8 cellular contexts compared by ENCODE assay signal in genomic region chr16:69563605-69564580, GRCh38. TPM values are rescaled to one million over a fixed set of nuclear protein-coding genes. Genes with fewer than 3 reads are reported as not detected.
DNase-seq lines count a peak whose midpoint lies in the region; ATAC-seq, FAIRE-seq and TF ChIP-seq lines count a peak whose summit lies in the region.

No MANE protein-coding gene starts in this region.

- DNase-seq in EL (peak; percentile 54), M059J (ENCODE audit: low read depth) (peak; percentile 35), endothelial cell of umbilical vein (ENCODE audit: low read depth, low spot score) (peak; percentile 69), sigmoid colon (no peak), tibial artery (no peak), putamen (ENCODE audit: low spot score) (no peak)
- DNase-seq in activated CD4-positive, alpha-beta T cell treated with anti-CD3 and anti-CD28 coated beads, Interleukin-2, amount 50 U/mL, for 1 hour: peak; percentile 25

- CTCF ChIA-PET in endothelial cell of umbilical vein (lab: Charles Lee): interaction anchor here (0.9 to 2.3 kb wide), 7 partner anchors 19 to 168 kb away, joined by 3 to 16 read pairs (median 4); no protein-coding TSS in a partner anchor

- intact Hi-C loops in endothelial cell of umbilical vein (cut with micrococcal nuclease): loop anchor here (2.0 kb wide), 1 partner anchor 81 kb away; no protein-coding TSS in a partner anchor
- intact Hi-C loops in sigmoid colon (cut with DNase I): loop anchor here (10.0 kb wide), 1 partner anchor 191 kb away; the partner anchor contains the start of gene NOB1
- intact Hi-C loops in tibial artery (cut with DNase I; ENCODE audit: low total_unique reads): loop anchor here (10.0 kb wide), 1 partner anchor 169 kb away; no protein-coding TSS in a partner anchor

- H3K9me3 ChIP-seq in endothelial cell of umbilical vein (replicated peaks; ENCODE audit: control insufficient read depth, insufficient read depth, low read length) (no peaks in the 10 kb centered on the region), sigmoid colon (no peaks in the 10 kb centered on the region), tibial artery (no peaks in the 10 kb centered on the region)

- peaks cover 28% of the 10 kb centered on the region for H3K79me2 ChIP-seq in endothelial cell of umbilical vein (ENCODE audit: control insufficient read depth, insufficient read depth, low read length)

- H3K27ac ChIP-seq in endothelial cell of umbilical vein (ENCODE audit: insufficient read depth, low read depth, low read length): peak overlapping the region; percentile 83
- peak overlapping the region in 3 of 4 donors; percentile 98 to 99 (median 99) for H3K27ac ChIP-seq in sigmoid colon
- no peak overlapping the region for H3K27ac ChIP-seq in tibial artery

- H3K4me3 ChIP-seq in endothelial cell of umbilical vein (replicated peaks in 1 of 3; ENCODE audit: insufficient read depth in 1 of 3, low read depth in 1 of 3, low read length in 3 of 3) (peak overlapping the region in 1 of 3 experiments; percentile 88), sigmoid colon (peak overlapping the region in 1 of 4 donors; percentile 96), tibial artery (peak overlapping the region in 1 of 2 donors; percentile 98)

- H4K20me1 ChIP-seq in endothelial cell of umbilical vein (replicated peaks; ENCODE audit: control insufficient read depth, extremely low read depth, insufficient read depth, low read length): no peaks in the 10 kb centered on the region

- H3K27me3 ChIP-seq in endothelial cell of umbilical vein (ENCODE audit: control insufficient read depth in 2 of 2, insufficient read depth in 2 of 2, low read length in 2 of 2) (no peaks in the 10 kb centered on the region), sigmoid colon (no peaks in the 10 kb centered on the region), tibial artery (no peaks in the 10 kb centered on the region)

- 42 to 65% methylated on average over 13 of the region's 13 CpGs for WGBS in sigmoid colon, 2 donors

- peaks cover 0 to 4% of the 10 kb centered on the region in 2 experiments for H3K36me3 ChIP-seq in endothelial cell of umbilical vein (ENCODE audit: control insufficient read depth in 2 of 2, extremely low read depth in 1 of 2, insufficient read depth in 2 of 2, low read length in 2 of 2)
- H3K36me3 ChIP-seq in sigmoid colon: no peaks in the 10 kb centered on the region
- H3K36me3 ChIP-seq in tibial artery: no peaks in the 10 kb centered on the region

- no peaks in the 10 kb centered on the region for H3K9me1 ChIP-seq in endothelial cell of umbilical vein (replicated peaks; ENCODE audit: control insufficient read depth, extremely low read depth, insufficient read depth, low read length)

- peak overlapping the region; percentile 39 for H3K9ac ChIP-seq in endothelial cell of umbilical vein (replicated peaks; ENCODE audit: extremely low read depth, insufficient read depth, low read length)

- peak; percentile 43 for ATAC-seq in GM21825 (IDR thresholded peaks at IDR 0.05; ENCODE audit: unreplicated experiment)

- H3K4me1 ChIP-seq in endothelial cell of umbilical vein (ENCODE audit: control insufficient read depth, extremely low read depth, insufficient read depth, low read length) (peaks cover 30% of the 10 kb centered on the region), sigmoid colon (peaks cover 0 to 32% (median 27%) of the 10 kb centered on the region in 4 donors), tibial artery (peaks cover 0 to 26% (median 19%) of the 10 kb centered on the region in 4 donors)

- H3K4me2 ChIP-seq in endothelial cell of umbilical vein (ENCODE audit: insufficient read depth, low read length): peak overlapping the region; percentile 99

- no peak for TF ChIP-seq EP300 in sigmoid colon (IDR thresholded peaks at IDR 0.05)

- TF ChIP-seq POLR2A in endothelial cell of umbilical vein (IDR thresholded peaks at IDR 0.05; ENCODE audit: low read depth, low read length) (peak; percentile 21), sigmoid colon (IDR thresholded peaks at IDR 0.05) (no peak)

- no TSS peak for BruUV-seq in endothelial cell of umbilical vein (replicated peaks; lab: Mats Ljungman, UMichigan)

- POLR2A ChIA-PET in endothelial cell of umbilical vein (lab: Charles Lee): interaction anchor here (0.9 kb wide), 1 partner anchor 33 kb away, joined by 3 read pairs; no protein-coding TSS in a partner anchor

- TF ChIP-seq CTCF in endothelial cell of umbilical vein (IDR thresholded peaks at IDR 0.05; ENCODE audit: extremely low read depth in 1 of 2, insufficient read depth in 1 of 2, low read depth in 1 of 2, low read length in 2 of 2) (no peak), sigmoid colon (IDR thresholded peaks at IDR 0.05) (no peak), tibial artery (IDR thresholded peaks at IDR 0.05) (no peak)

- dilution Hi-C loops in endothelial cell of umbilical vein (cut with MboI; ENCODE audit: extremely low pct_ligation_motif_present, low sequenced_read_pairs): no loop called here

- FAIRE-seq in endothelial cell of umbilical vein (lab: Jason Lieb, UNC): peak; percentile 8

- peak overlapping the region; percentile 87 for H2AFZ ChIP-seq in endothelial cell of umbilical vein (ENCODE audit: low read depth, low read length)

TF ChIP-seq in endothelial cell of umbilical vein, 7 proteins besides CTCF, POLR2A, EP300 and RAD21:
- TF ChIP-seq MYC (IDR thresholded peaks at IDR 0.05; ENCODE audit: low read depth, low read length): no peak
- peak; percentile 51 for TF ChIP-seq GATA2 (IDR thresholded peaks at IDR 0.05; ENCODE audit: insufficient read depth, insufficient read length, low read depth, low read length)
- no peak for TF ChIP-seq MAX (IDR thresholded peaks at IDR 0.05; ENCODE audit: insufficient read depth, insufficient read length)
- no peak for TF ChIP-seq POLR2AphosphoS5 (IDR thresholded peaks at IDR 0.05; ENCODE audit: insufficient read depth, low read depth, low read length)
- TF ChIP-seq FOS (IDR thresholded peaks at IDR 0.05; ENCODE audit: borderline replicate concordance, insufficient read depth, low read length): peak; percentile 61
- no peak for TF ChIP-seq JUN (IDR thresholded peaks at IDR 0.05; ENCODE audit: borderline replicate concordance, insufficient read depth, insufficient read length, low read depth)
- no peak for TF ChIP-seq EZH2 (IDR thresholded peaks at IDR 0.05; ENCODE audit: borderline replicate concordance, low read depth, low read length, severe bottlenecking)

RNA-seq across cellular contexts. Expression of gene NFAT5, which starts 1.9 kb away (rescaled TPM):
- 12.4 and 34.5 TPM in 2 replicates for total RNA-seq in M059J (2014; rRNA removed; shearing (Covaris generic))
- total RNA-seq in endothelial cell of umbilical vein (42.0 and 49.5 TPM in 2 replicates), sigmoid colon (10 to 100 TPM; 39.4 to 57.1 (median 49.0) TPM)
- polyA plus RNA-seq in endothelial cell of umbilical vein (17.2 and 18.1 TPM in 2 replicates), sigmoid colon (1 to 10 TPM; 1.2 to 8.6 (median 1.6) TPM)
- polyA plus RNA-seq in endothelial cell of umbilical vein (2011; cell fraction: cytosol; rRNA removed): 9.1 and 10.7 TPM in 2 replicates
- 108 and 112 TPM in 2 replicates for polyA plus RNA-seq in endothelial cell of umbilical vein (2011; cell fraction: nucleus; rRNA removed)
- polyA plus RNA-seq in endothelial cell of umbilical vein (2012): 13.6 and 16.5 TPM in 2 replicates
- 110 and 120 TPM in 2 replicates for polyA minus RNA-seq in endothelial cell of umbilical vein
- 19.8 TPM for polyA minus RNA-seq in endothelial cell of umbilical vein (2011; cell fraction: cytosol; rRNA and poly(A)+ RNA removed)
- polyA minus RNA-seq in endothelial cell of umbilical vein (2011; cell fraction: nucleus; rRNA and poly(A)+ RNA removed): 142 and 212 TPM in 2 replicates

Comparison
In these comparisons a context has a peak if more than half of its experiments do, and no peak if none do; other contexts are left out.
1. DNase-seq: peak in EL (single experiment), M059J (single experiment), activated CD4-positive, alpha-beta T cell treated with anti-CD3 and anti-CD28 coated beads, Interleukin-2, amount 50 U/mL, for 1 hour (single experiment) and endothelial cell of umbilical vein (single experiment); none in sigmoid colon (single experiment), tibial artery (0 of 2) and putamen (single experiment).
2. H3K27ac ChIP-seq: peak in endothelial cell of umbilical vein (single experiment) and sigmoid colon (3 of 4); none in tibial artery (0 of 2).